Comparison of ENCODE assay signal across 9 cellular contexts in the genomic region with DNA sequence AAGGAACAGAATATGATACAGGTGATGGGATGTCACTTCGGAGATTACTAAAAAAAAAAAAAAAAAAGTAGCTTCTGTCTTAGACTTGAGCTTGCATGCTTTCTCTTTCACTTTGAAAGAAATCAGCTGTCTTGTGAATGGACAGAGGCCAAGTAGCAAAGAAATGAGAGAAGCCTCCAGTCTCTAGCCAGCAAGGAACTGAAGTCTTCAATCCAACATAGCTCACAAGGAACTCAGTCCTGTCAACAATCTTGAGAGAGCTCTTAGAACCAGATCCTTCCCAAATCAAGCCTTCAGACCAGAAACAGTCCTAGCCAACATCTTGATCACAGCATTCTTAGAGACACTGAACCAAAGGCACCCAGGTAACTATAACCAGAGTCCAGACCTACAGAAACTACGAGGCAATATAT. TPM values are rescaled to one million over a fixed set of nuclear protein-coding genes. Genes with fewer than 3 reads are reported as not detected.
DNase-seq lines count a peak whose midpoint lies in the region; ATAC-seq and TF ChIP-seq lines count a peak whose summit lies in the region.
"Had no signal": no experiment of that assay in that cellular context is flagged by ENCODE, and none has a peak within 500 bp of the region (broad histone marks: within the 10 kb centered on the region; RNA-seq: fewer than 3 reads in every experiment).

No MANE protein-coding gene starts in this region.

- DNase-seq in chondrocyte (ENCODE audit: low spot score) = no peak
- DNase-seq in NCI-H1092 (lab: John Stamatoyannopoulos, UW) = no peak
- DNase-seq in NCI-H1092 treated with DMSO at 0.1 percent for 48 hours (lab: John Stamatoyannopoulos, UW) = no peak
- no peak for DNase-seq in NCI-H2081 treated with DMSO at 0.1 percent for 48 hours (lab: John Stamatoyannopoulos, UW)

- no peaks in the 10 kb centered on the region for H3K9me3 Mint-ChIP-seq in chondrocyte (ENCODE audit: low read depth)

- no peak overlapping the region for H3K27ac ChIP-seq in BLaER1 treated with 17β-estradiol and CSF1 and Interleukin-3, amounts not matched to agents 10 nM and 100 nM
- peak overlapping the region; percentile 32 for H3K27ac ChIP-seq in muscle layer of duodenum (ENCODE audit: low read length)

- peaks cover 8 to 56% (median 22%) of the 10 kb centered on the region in 10 experiments; a peak in 14 of 20 replicates for H3K4me1 ChIP-seq in BLaER1 treated with 17β-estradiol and CSF1 and Interleukin-3, amounts not matched to agents 10 nM and 100 nM
- H3K4me1 ChIP-seq in muscle layer of duodenum (ENCODE audit: control insufficient read depth in 1 of 2, insufficient read depth in 2 of 2, low read length in 2 of 2) = peaks cover 15 to 58% of the 10 kb centered on the region in 2 donors

- H3K9ac ChIP-seq in BLaER1 treated with 17β-estradiol and CSF1 and Interleukin-3, amounts not matched to agents 10 nM and 100 nM = peak overlapping the region in 2 of 11 experiments; percentile 16 to 32; a peak in 2 of 22 replicates

- no peak for TF ChIP-seq CTCF in chondrocyte (IDR thresholded peaks at IDR 0.05)

- peaks cover 20 to 99% (median 50%) of the 10 kb centered on the region in 11 experiments; a peak in 17 of 22 replicates for H4K20me1 ChIP-seq in BLaER1 treated with 17β-estradiol and CSF1 and Interleukin-3, amounts not matched to agents 10 nM and 100 nM

- peaks cover 0 to 17% (median 8%) of the 10 kb centered on the region in 11 experiments; a peak in 11 of 22 replicates for H3K9me3 ChIP-seq in BLaER1 treated with 17β-estradiol and CSF1 and Interleukin-3, amounts not matched to agents 10 nM and 100 nM (replicated peaks in 1 of 11)
- no peaks in the 10 kb centered on the region for H3K9me3 ChIP-seq in muscle layer of duodenum (ENCODE audit: control insufficient read depth in 1 of 2, low read length in 2 of 2)
- H3K9me3 ChIP-seq: tibial nerve had no signal

- no peak overlapping the region for H3K4me3 Mint-ChIP-seq in chondrocyte (ENCODE audit: unreplicated experiment)

- peaks cover 73% of the 10 kb centered on the region for H3K4me1 Mint-ChIP-seq in chondrocyte (ENCODE audit: low read depth)

- H3K27ac Mint-ChIP-seq in chondrocyte (ENCODE audit: unreplicated experiment) = peak overlapping the region; percentile 62

- H3K4me2 ChIP-seq in BLaER1 treated with 17β-estradiol and CSF1 and Interleukin-3, amounts not matched to agents 10 nM and 100 nM = peak overlapping the region in 7 of 11 experiments; percentile 0 to 57 (median 26); a peak in 5 of 22 replicates

- H3K4me3 ChIP-seq in BLaER1 treated with 17β-estradiol and CSF1 and Interleukin-3, amounts not matched to agents 10 nM and 100 nM = no peak overlapping the region
- H3K4me3 ChIP-seq in muscle layer of duodenum (ENCODE audit: low read depth in 1 of 2, low read length in 2 of 2) = peak overlapping the region in 1 of 2 donors; percentile 1
- H3K4me3 ChIP-seq: tibial nerve had no signal

- peak; percentile 58 for ATAC-seq in GM19438 (IDR thresholded peaks at IDR 0.05; ENCODE audit: low read depth, unreplicated experiment)
- ATAC-seq in HG03571 (IDR thresholded peaks at IDR 0.05; ENCODE audit: unreplicated experiment) = peak; percentile 46

- no peaks in the 10 kb centered on the region for H3K27me3 Mint-ChIP-seq in chondrocyte (ENCODE audit: low read depth)

- peaks cover 15% of the 10 kb centered on the region for H3K36me3 Mint-ChIP-seq in chondrocyte (ENCODE audit: low read depth)

- no peaks in the 10 kb centered on the region for H3K27me3 ChIP-seq in BLaER1 treated with 17β-estradiol and CSF1 and Interleukin-3, amounts not matched to agents 10 nM and 100 nM
- no peaks in the 10 kb centered on the region for H3K27me3 ChIP-seq in muscle layer of duodenum (ENCODE audit: low read depth, low read length)
- H3K27me3 ChIP-seq: tibial nerve had no signal

- peaks cover 65 to 100% (median 78%) of the 10 kb centered on the region in 11 experiments for H3K36me3 ChIP-seq in BLaER1 treated with 17β-estradiol and CSF1 and Interleukin-3, amounts not matched to agents 10 nM and 100 nM
- H3K36me3 ChIP-seq in muscle layer of duodenum (ENCODE audit: control insufficient read depth in 1 of 2, insufficient read depth in 2 of 2, low read length in 2 of 2) = peaks cover 0 to 2% of the 10 kb centered on the region in 2 donors

RNA-seq across cellular contexts. Expression of a gene that starts 7.7 kb away (rescaled TPM):
- 87.3 to 100 TPM (median 90.0 TPM) in 3 replicates for total RNA-seq in chondrocyte

RNA-seq across cellular contexts. Expression of a gene that starts 55.4 kb away (rescaled TPM):
- total RNA-seq in chondrocyte = 48.7 to 77.1 TPM (median 49.0 TPM) in 3 replicates
